Comparison of ENCODE assay signal across 8 cellular contexts in genomic region chr1:144412068-144412471, GRCh38. TPM values are rescaled to one million over a fixed set of nuclear protein-coding genes. Genes with fewer than 3 reads are reported as not detected.
A peak's percentile ranks its signal among the peaks of the same experiment; 100 is the strongest.
DNase-seq lines count a peak whose midpoint lies in the region; ATAC-seq and TF ChIP-seq lines count a peak whose summit lies in the region.
"Not testable (repeated sequence)": the region's sequence is repeated elsewhere in the genome, so short reads cannot be mapped to it uniquely, and the experiment has no call there.

No MANE protein-coding gene starts in this region.

- H3K27ac ChIP-seq in GM23338 (ENCODE audit: low read depth), result peak overlapping the region; percentile 89; the same call in 1 of the 2 replicates
- H3K27ac ChIP-seq in epithelial cell of prostate, result peak overlapping the region; percentile 75

- H4K20me1 ChIP-seq in GM23338 (replicated peaks; ENCODE audit: insufficient read depth), result not testable (repeated sequence)

- not testable (repeated sequence) for H3K4me2 ChIP-seq in GM23338

- not testable (repeated sequence) for H2AFZ ChIP-seq in GM23338

- H3K4me3 ChIP-seq in GM23338, result not testable (repeated sequence)

- not testable (repeated sequence) for H3K79me2 ChIP-seq in GM23338 (replicated peaks; ENCODE audit: insufficient read depth)

- H3K9me3 Mint-ChIP-seq in GM23338, result not testable (repeated sequence)

- not testable (repeated sequence) for H3K9me2 ChIP-seq in GM23338 (ENCODE audit: insufficient read depth)

- TF ChIP-seq CTCF in GM23338 (conservative IDR thresholded peaks at IDR 0.05; ENCODE audit: low read depth in 2 of 2), result not testable (repeated sequence)

- not testable (repeated sequence) for H3K36me3 ChIP-seq in GM23338 (ENCODE audit: insufficient read depth)

- not testable (repeated sequence) for H3K4me1 Mint-ChIP-seq in GM23338

- not testable (repeated sequence) for H3K36me3 Mint-ChIP-seq in GM23338 (ENCODE audit: low read depth)

- H3K4me3 Mint-ChIP-seq in GM23338, result peak overlapping the region; percentile 84

- ATAC-seq in GM23338, result peak; percentile 57

- H3F3A ChIP-seq in GM23338 (replicated peaks; ENCODE audit: low read depth), result not testable (repeated sequence)

- H3K27ac Mint-ChIP-seq in GM23338, result peak overlapping the region; percentile 100

- not testable (repeated sequence) for H3K4me1 ChIP-seq in GM23338 (ENCODE audit: insufficient read depth)

- peaks cover 11% of the 10 kb centered on the region for H3K27me3 Mint-ChIP-seq in GM23338 (ENCODE audit: insufficient read depth, low read depth, poor library complexity)

- DNase-seq in COLO668 (lab: John Stamatoyannopoulos, UW; ENCODE audit: unreplicated experiment) (peak; percentile 77), GM23338 (ENCODE audit: low spot score) (peak; percentile 68), M059J (ENCODE audit: low read depth) (peak; percentile 68), RPMI7951 (ENCODE audit: low read depth) (peak; percentile 81), epithelial cell of prostate (ENCODE audit: low read depth, low spot score) (peak; percentile 58), mucosa of gallbladder (ENCODE audit: low spot score) (peak; percentile 83)
- DNase-seq in activated T-cell treated with anti-CD3 and anti-CD28 coated beads, Interleukin-2, amount 50 U/mL, for 48 hours, result peak; percentile 74 to 81
- DNase-seq in stimulated activated CD8-positive, alpha-beta memory T cell treated with anti-CD3 and anti-CD28 coated beads, Interleukin-12 subunit alpha, Interleukin-12 subunit beta, amount 100 ng/mL, for 1 hour (ENCODE audit: low read depth), result peak; percentile 58

- H3K27me3 ChIP-seq in GM23338 (ENCODE audit: insufficient read depth), result not testable (repeated sequence)

TF ChIP-seq in GM23338, 12 proteins besides CTCF, POLR2A, EP300 and RAD21:
- TF ChIP-seq CREB1 (CRISPR knock-in tag; IDR thresholded peaks at IDR 0.05; ENCODE audit: low read depth), result peak; percentile 84

RNA-seq across cellular contexts. Expression of gene PPIAL4E, which starts 38.6 kb away (rescaled TPM):
- not detected in 2 replicates for total RNA-seq in GM23338 (2014; rRNA removed; shearing (Covaris generic))
- not detected in 2 replicates for polyA plus RNA-seq in GM23338 (2016; fragmentation: Nextera tagmentation; extraction: Ambion mirVana)
- not detected in 2 replicates for total RNA-seq in M059J (2014; rRNA removed; shearing (Covaris generic))
- total RNA-seq in RPMI7951 (2014; rRNA removed; shearing (Covaris generic)), result not detected in 2 replicates
- not detected for total RNA-seq in mucosa of gallbladder

RNA-seq across cellular contexts. Expression of gene NBPF15, which starts 49.4 kb away (rescaled TPM):
- total RNA-seq in GM23338 (2014; rRNA removed; shearing (Covaris generic)), result 6.6 and 12.5 TPM in 2 replicates
- polyA plus RNA-seq in GM23338 (2016; fragmentation: Nextera tagmentation; extraction: Ambion mirVana), result 3.1 and 5.2 TPM in 2 replicates
- 14.7 and 38.1 TPM in 2 replicates for total RNA-seq in M059J (2014; rRNA removed; shearing (Covaris generic))
- 13.0 and 15.0 TPM in 2 replicates for total RNA-seq in RPMI7951 (2014; rRNA removed; shearing (Covaris generic))
- total RNA-seq in mucosa of gallbladder, result 29.8 TPM
